Comparison of ENCODE assay signal across 16 cellular contexts in genomic region chr5:120614512-120614911, GRCh38.
A peak's percentile ranks its signal among the peaks of the same experiment; 100 is the strongest.
DNase-seq lines count a peak whose midpoint lies in the region; ATAC-seq and TF ChIP-seq lines count a peak whose summit lies in the region.
"Had no signal": no experiment of that assay in that cellular context is flagged by ENCODE, and none has a peak within 500 bp of the region (broad histone marks: within the 10 kb centered on the region; RNA-seq: fewer than 3 reads in every experiment).

No MANE protein-coding gene starts in this region.

- peak overlapping the region; percentile 80 for H3K4me2 ChIP-seq in IMR-90 (ENCODE audit: low read depth, low read length)
- peak overlapping the region; percentile 42 for H3K4me2 ChIP-seq in skeletal muscle satellite cell (ENCODE audit: low read length)

- H3K27ac ChIP-seq in IMR-90 (ENCODE audit: insufficient read depth, low read length) (peak overlapping the region; percentile 57; the same call in 1 of the 2 replicates), esophagus squamous epithelium (no peak overlapping the region)

- no peak overlapping the region for H2AK9ac ChIP-seq in IMR-90 (replicated peaks; ENCODE audit: low read depth, low read length, poor library complexity)

- peak overlapping the region; percentile 47 for H2BK20ac ChIP-seq in IMR-90 (ENCODE audit: low read depth, low read length)

- H3K4me1 ChIP-seq in IMR-90 (ENCODE audit: control insufficient read depth, insufficient read depth, low read length): peaks cover 10% of the 10 kb centered on the region
- H3K4me1 ChIP-seq in skeletal muscle satellite cell (ENCODE audit: control insufficient read depth, insufficient read depth, low read length): peaks cover 58% of the 10 kb centered on the region
- H3K4me1 ChIP-seq in esophagus squamous epithelium: no peaks in the 10 kb centered on the region

- peak overlapping the region; percentile 66 for H2BK5ac ChIP-seq in IMR-90 (ENCODE audit: low read depth, low read length, poor library complexity, severe bottlenecking)

- TF ChIP-seq POLR2A in IMR-90 (IDR thresholded peaks at IDR 0.05; ENCODE audit: low read depth, low read length) (no peak), esophagus squamous epithelium (IDR thresholded peaks at IDR 0.05) (no peak)

- H3K27me3 ChIP-seq in IMR-90 (ENCODE audit: control insufficient read depth, insufficient read depth, low read length) (no peaks in the 10 kb centered on the region), skeletal muscle satellite cell (ENCODE audit: control insufficient read depth, insufficient read depth, low read length) (no peaks in the 10 kb centered on the region), esophagus squamous epithelium (no peaks in the 10 kb centered on the region)

- peaks cover 10 to 47% of the 10 kb centered on the region in 2 experiments for H3K79me1 ChIP-seq in IMR-90 (ENCODE audit: low read depth in 1 of 2, low read length in 2 of 2)

- peak overlapping the region; percentile 7; the same call in 1 of the 2 replicates for H3K14ac ChIP-seq in IMR-90 (replicated peaks; ENCODE audit: low read depth, low read length)

- no peak overlapping the region for H3K4me3 ChIP-seq in IMR-90 (ENCODE audit: insufficient read depth, low read depth, low read length)
- peak overlapping the region; percentile 1 for H3K4me3 ChIP-seq in skeletal muscle satellite cell (ENCODE audit: low read length)
- H3K4me3 ChIP-seq in esophagus squamous epithelium: no peak overlapping the region

- H3K23ac ChIP-seq in IMR-90 (ENCODE audit: low read depth, low read length): no peak overlapping the region

- POLR2A ChIA-PET in IMR-90 (lab: Charles Lee; ENCODE audit: unreplicated experiment): no interaction called here

- no peak overlapping the region; the same call in 1 of the 2 replicates for H2AK5ac ChIP-seq in IMR-90 (ENCODE audit: low read depth, low read length)

- peak overlapping the region; percentile 40 for H4K5ac ChIP-seq in IMR-90 (ENCODE audit: low read depth, low read length)

- peaks cover 8% of the 10 kb centered on the region; the same call in 1 of the 2 replicates for H3K9me1 ChIP-seq in IMR-90 (ENCODE audit: insufficient read depth, low read length)

- no peak overlapping the region for H2AFZ ChIP-seq in IMR-90 (replicated peaks; ENCODE audit: low read length, poor library complexity)

- BruUV-seq in IMR-90 (replicated peaks; lab: Mats Ljungman, UMichigan): no TSS peak

- H2BK15ac ChIP-seq in IMR-90 (ENCODE audit: low read depth, low read length): peak overlapping the region; percentile 13; the same call in 1 of the 3 replicates

- no peaks in the 10 kb centered on the region for H3K36me3 ChIP-seq in IMR-90 (ENCODE audit: control insufficient read depth, insufficient read depth, low read length)
- peaks cover 4% of the 10 kb centered on the region for H3K36me3 ChIP-seq in skeletal muscle satellite cell (ENCODE audit: insufficient read depth, low read length)
- H3K36me3 ChIP-seq in esophagus squamous epithelium: no peaks in the 10 kb centered on the region

- intact Hi-C loops in IMR-90 (cut with micrococcal nuclease): loop anchor here (2.0 kb wide), 1 partner anchor 150 kb away; the partner anchor contains the start of gene PRR16
- intact Hi-C loops in esophagus squamous epithelium (cut with DNase I): no loop called here

- H3K4ac ChIP-seq in IMR-90 (ENCODE audit: low read depth, low read length): peak overlapping the region; percentile 5; the same call in 1 of the 2 replicates

- H3K9me3 ChIP-seq in IMR-90 (ENCODE audit: control insufficient read depth, insufficient read depth, low read length) (no peaks in the 10 kb centered on the region), skeletal muscle satellite cell (replicated peaks; ENCODE audit: low read length) (no peaks in the 10 kb centered on the region), esophagus squamous epithelium (no peaks in the 10 kb centered on the region)

- H4K20me1 ChIP-seq in IMR-90 (ENCODE audit: insufficient read depth, low read length): no peaks in the 10 kb centered on the region

- TF ChIP-seq RAD21 in IMR-90 (IDR thresholded peaks at IDR 0.05; ENCODE audit: low read length): no peak

- peak overlapping the region; percentile 34 for H4K91ac ChIP-seq in IMR-90 (ENCODE audit: insufficient read depth, low read depth, low read length)

- peak overlapping the region in 1 of 2 experiments; percentile 14; a peak in 2 of 4 replicates for H4K8ac ChIP-seq in IMR-90 (ENCODE audit: low read depth in 2 of 2, low read length in 2 of 2)

- CTCF ChIA-PET in IMR-90 (lab: Yijun Ruan, JAX): interaction anchor here (1.2 kb wide), 1 partner anchor 18 kb away, joined by 3 read pairs; no protein-coding TSS in a partner anchor

- peak overlapping the region; percentile 40; the same call in 1 of the 2 replicates for H3K56ac ChIP-seq in IMR-90 (ENCODE audit: extremely low read depth, insufficient read depth, low read length)

- DNase-seq in IMR-90: peak; percentile 70
- peak; percentile 86 for DNase-seq in astrocyte of the hippocampus (ENCODE audit: low read depth, low spot score)
- peak; percentile 72 for DNase-seq in foreskin melanocyte
- DNase-seq in LoVo (ENCODE audit: low spot score): no peak
- no peak for DNase-seq in medulla oblongata (ENCODE audit: extremely low spot score)
- DNase-seq in esophagus squamous epithelium (lab: John Stamatoyannopoulos, UW): no peak
- no peak for DNase-seq in NCI-H2171 treated with DMSO at 0.1 percent for 48 hours (lab: John Stamatoyannopoulos, UW)
- DNase-seq: activated T-cell treated with anti-CD3 and anti-CD28 coated beads, Interleukin-2, amount 50 U/mL, for 24 hours; anterior cingulate cortex; COR-L47; erythroblast; immature natural killer cell; naive thymus-derived CD4-positive, alpha-beta T cell; NCI-H1105 treated with DMSO at 0.1 percent for 48 hours; NCI-H69 had no signal

- peak overlapping the region; percentile 67 for H3K18ac ChIP-seq in IMR-90 (ENCODE audit: low read depth, low read length)

- dilution Hi-C loops in IMR-90 (cut with HindIII; ENCODE audit: low sequenced_read_pairs, unreplicated experiment): no loop called here

- no peak for TF ChIP-seq CTCF in IMR-90 (conservative IDR thresholded peaks at IDR 0.05; ENCODE audit: low read depth, low read length)
- TF ChIP-seq CTCF in esophagus squamous epithelium (IDR thresholded peaks at IDR 0.05): no peak

- peak; percentile 65 for ATAC-seq in IMR-90 (ENCODE audit: low read depth)
- ATAC-seq: naive thymus-derived CD4-positive, alpha-beta T cell had no signal

- H3K9ac ChIP-seq in IMR-90 (ENCODE audit: low read depth, low read length) (peak overlapping the region; percentile 15; the same call in 1 of the 2 replicates), skeletal muscle satellite cell (ENCODE audit: low read depth, low read length) (peak overlapping the region; percentile 41)

- in situ Hi-C loops in IMR-90 (cut with MboI; ENCODE audit: low sequenced_read_pairs): no loop called here

- H2BK120ac ChIP-seq in IMR-90 (ENCODE audit: low read depth, low read length): peak overlapping the region; percentile 73

TF ChIP-seq in IMR-90, 13 proteins besides CTCF, POLR2A, EP300 and RAD21:
- TF ChIP-seq CEBPB (IDR thresholded peaks at IDR 0.05; ENCODE audit: low read depth, low read length): peak; percentile 49; the same call in 1 of the 2 replicates
- no peak for TF ChIP-seq MAFK (IDR thresholded peaks at IDR 0.05; ENCODE audit: low read depth, low read length)
TF ChIP-seq in IMR-90: peak in this region for 1.

Comparison
In these comparisons a context has a peak if more than half of its experiments do, and no peak if none do; other contexts are left out.
1. DNase-seq: peak in IMR-90 (single experiment), astrocyte of the hippocampus (single experiment) and foreskin melanocyte (single experiment); none in LoVo (single experiment), medulla oblongata (single experiment), esophagus squamous epithelium (single experiment) and NCI-H2171 treated with DMSO at 0.1 percent for 48 hours (single experiment).